28 cellular contexts compared by ENCODE assay signal in genomic region chr2:128821010-128821409, GRCh38.
DNase-seq lines count a peak whose midpoint lies in the region; ATAC-seq, FAIRE-seq and TF ChIP-seq lines count a peak whose summit lies in the region.
"Had no signal": no experiment of that assay in that cellular context is flagged by ENCODE, and none has a peak within 500 bp of the region (broad histone marks: within the 10 kb centered on the region; RNA-seq: fewer than 3 reads in every experiment).

No MANE protein-coding gene starts in this region.

- H3K4me3 ChIP-seq in Karpas-422 (ENCODE audit: low read length) (no peak overlapping the region), H1 (ENCODE audit: extremely low read depth in 1 of 4, insufficient read depth in 2 of 4, low read depth in 3 of 4, low read length in 4 of 4) (no peak overlapping the region)
- H3K4me3 ChIP-seq: BLaER1 had no signal

- H4K20me1 ChIP-seq in Karpas-422 (ENCODE audit: insufficient read depth, low read depth, low read length) (no peaks in the 10 kb centered on the region), H1 (replicated peaks in 1 of 2; ENCODE audit: control insufficient read depth in 1 of 2, insufficient read depth in 2 of 2, low read length in 2 of 2) (no peaks in the 10 kb centered on the region)
- H4K20me1 ChIP-seq: BLaER1 had no signal

- H2AFZ ChIP-seq in Karpas-422 (ENCODE audit: low read length) (no peak overlapping the region), H1 (ENCODE audit: low read length) (no peak overlapping the region)

- H3K14ac ChIP-seq in H1 (ENCODE audit: insufficient read length), result no peak overlapping the region

- no peak overlapping the region for H3K23ac ChIP-seq in H1 (ENCODE audit: insufficient read length)

- no peak overlapping the region for H2AK5ac ChIP-seq in H1 (ENCODE audit: low read depth, low read length)

- ATAC-seq in HG03097 (IDR thresholded peaks at IDR 0.05; ENCODE audit: low FRiP score, unreplicated experiment) (no peak), GM21515 (IDR thresholded peaks at IDR 0.05; ENCODE audit: unreplicated experiment) (no peak)

- H3K79me1 ChIP-seq in H1 (ENCODE audit: low read depth, low read length), result no peaks in the 10 kb centered on the region

- FAIRE-seq in H1 (lab: Jason Lieb, UNC), result no peak
- FAIRE-seq: A204.1, G401.6, GM12891, GM19239 had no signal

- H2BK15ac ChIP-seq in H1 (ENCODE audit: low read length), result no peak overlapping the region

- DNase-seq in Karpas-422, result peak; percentile 30
- no peak for DNase-seq in H1 (ENCODE audit: low read depth in 1 of 2, low spot score in 2 of 2)
- peak; percentile 57 for DNase-seq in mesenteric fat pad (ENCODE audit: low spot score)
- DNase-seq in osteocyte (ENCODE audit: extremely low spot score, unreplicated experiment), result peak; percentile 71
- DNase-seq in occipital lobe (lab: John Stamatoyannopoulos, UW), result no peak
- DNase-seq in activated T-cell treated with anti-CD3 and anti-CD28 coated beads for 4 hours, result no peak
- DNase-seq: 8988T; ACHN; BE2C; CD4-positive, alpha-beta memory T cell; CD4-positive, CD25-positive, alpha-beta regulatory T cell; CD8-positive, alpha-beta memory T cell; COR-L47; DMS 273 treated with DMSO at 0.1 percent for 48 hours; DMS153; DMS53; DMS79; DND-41; EL; GF-D8 had no signal

- no peaks in the 10 kb centered on the region for H3K9me2 ChIP-seq in Karpas-422 (replicated peaks; ENCODE audit: insufficient read depth, low read length)

- WGBS in H1 (ENCODE audit: extremely low coverage in 1 of 2, insufficient coverage in 1 of 2, insufficient read length in 1 of 2, insufficient replicate concordance in 2 of 2, low coverage in 1 of 2, low lambda C conversion rate in 2 of 2, missing lambda C conversion rate in 1 of 2), 2 experiments, result 92% methylated on average over 1 of the region's 1 CpG; no CpG with 5 or more reads in 1 of the 2 experiments

- TF ChIP-seq EP300 in H1 (IDR thresholded peaks at IDR 0.05; ENCODE audit: borderline replicate concordance in 1 of 2, low read depth in 2 of 2, low read length in 2 of 2), result no peak

- no peaks in the 10 kb centered on the region for H3K36me3 Mint-ChIP-seq in osteocyte (ENCODE audit: unreplicated experiment)
- H3K36me3 Mint-ChIP-seq: CD14-positive monocyte; CD4-positive, alpha-beta memory T cell; CD4-positive, CD25-positive, alpha-beta regulatory T cell; CD8-positive, alpha-beta memory T cell had no signal

- H3K27me3 Mint-ChIP-seq in osteocyte (ENCODE audit: unreplicated experiment), result no peaks in the 10 kb centered on the region
- H3K27me3 Mint-ChIP-seq: CD4-positive, CD25-positive, alpha-beta regulatory T cell had no signal

- H3K27ac ChIP-seq in Karpas-422 (ENCODE audit: low read length) (no peak overlapping the region), H1 (ENCODE audit: low read depth, low read length) (no peak overlapping the region)
- H3K27ac ChIP-seq: BLaER1 had no signal

- no peak overlapping the region for H2BK12ac ChIP-seq in H1 (ENCODE audit: low read depth, low read length)

- H3K23me2 ChIP-seq in H1 (ENCODE audit: low read depth, low read length), result no peaks in the 10 kb centered on the region

- no peak overlapping the region for H2BK120ac ChIP-seq in H1 (replicated peaks; ENCODE audit: low read depth, low read length)

- no peaks in the 10 kb centered on the region for H3K9me3 Mint-ChIP-seq in osteocyte (ENCODE audit: unreplicated experiment)

- no peak overlapping the region; the same call in 1 of the 2 replicates for H4K8ac ChIP-seq in H1 (ENCODE audit: extremely low read depth, insufficient read depth, low read length)

- H3K79me2 ChIP-seq in Karpas-422 (ENCODE audit: low read length), result no peaks in the 10 kb centered on the region
- H3K79me2 ChIP-seq in H1 (ENCODE audit: control insufficient read depth in 1 of 2, insufficient read depth in 2 of 2, low read length in 2 of 2), result no peaks in the 10 kb centered on the region

- no peak overlapping the region for H4K5ac ChIP-seq in H1 (ENCODE audit: insufficient read length, low read depth, low read length)

- H2BK20ac ChIP-seq in H1 (ENCODE audit: low read length), result no peak overlapping the region

- H3K18ac ChIP-seq in H1 (ENCODE audit: extremely low read depth, low read length), result no peak overlapping the region

- H3K4ac ChIP-seq in H1 (replicated peaks; ENCODE audit: insufficient read length, low read depth, low read length), result no peak overlapping the region

- no peak overlapping the region for H2BK5ac ChIP-seq in H1 (ENCODE audit: low read depth, low read length)

- CTCF ChIA-PET in H1 (lab: Charles Lee; ENCODE audit: partially characterized antibody), result interaction anchor here (0.5 kb wide), 1 partner anchor 887 kb away, joined by 4 read pairs; no protein-coding TSS in a partner anchor

- no peaks in the 10 kb centered on the region for H3K4me1 Mint-ChIP-seq in osteocyte (ENCODE audit: unreplicated experiment)
- H3K4me1 Mint-ChIP-seq: CD14-positive monocyte; CD4-positive, alpha-beta memory T cell; CD4-positive, CD25-positive, alpha-beta regulatory T cell; CD8-positive, alpha-beta memory T cell had no signal

- no peak overlapping the region for H3K27ac Mint-ChIP-seq in osteocyte (ENCODE audit: unreplicated experiment)
- H3K27ac Mint-ChIP-seq: CD14-positive monocyte; CD4-positive, alpha-beta memory T cell; CD4-positive, CD25-positive, alpha-beta regulatory T cell; CD8-positive, alpha-beta memory T cell had no signal

- H3K4me2 ChIP-seq in Karpas-422 (ENCODE audit: low read depth, low read length, poor library complexity, severe bottlenecking) (no peak overlapping the region), H1 (ENCODE audit: insufficient read depth in 1 of 2, low read depth in 2 of 2, low read length in 2 of 2) (no peak overlapping the region)
- H3K4me2 ChIP-seq: BLaER1 had no signal

- no peak for TF ChIP-seq RAD21 in H1 (IDR thresholded peaks at IDR 0.05 in 1 of 2, conservative IDR thresholded peaks at IDR 0.05 in 1 of 2; ENCODE audit: low read depth in 2 of 2, low read length in 2 of 2)

- TF ChIP-seq CTCF in H1 (IDR thresholded peaks at IDR 0.05; ENCODE audit: control extremely low read depth in 1 of 3, insufficient read depth in 1 of 3, low read depth in 1 of 3, low read length in 3 of 3), result no peak
- TF ChIP-seq CTCF in osteocyte (IDR thresholded peaks at IDR 0.05), result no peak

- peak overlapping the region; percentile 46 for H4K91ac ChIP-seq in H1 (replicated peaks; ENCODE audit: insufficient read length, low read length)

- H3K4me1 ChIP-seq in Karpas-422 (ENCODE audit: low read length) (peaks cover 22% of the 10 kb centered on the region), H1 (replicated peaks in 1 of 4; ENCODE audit: control insufficient read depth in 3 of 4, insufficient read depth in 4 of 4, low read length in 3 of 4) (no peaks in the 10 kb centered on the region)
- H3K4me1 ChIP-seq: BE2C, BLaER1 had no signal

- no peak overlapping the region for H3K4me3 Mint-ChIP-seq in osteocyte (ENCODE audit: unreplicated experiment)
- H3K4me3 Mint-ChIP-seq: CD14-positive monocyte; CD4-positive, alpha-beta memory T cell; CD4-positive, CD25-positive, alpha-beta regulatory T cell; CD8-positive, alpha-beta memory T cell had no signal

- H3K27me3 ChIP-seq in Karpas-422 (ENCODE audit: low read length) (no peaks in the 10 kb centered on the region), H1 (replicated peaks in 1 of 4; ENCODE audit: control insufficient read depth in 3 of 4, extremely low read depth in 1 of 4, insufficient read depth in 3 of 4, low read length in 3 of 4) (no peaks in the 10 kb centered on the region)
- H3K27me3 ChIP-seq: BE2C, BLaER1 had no signal

- H3K9me3 ChIP-seq in Karpas-422 (ENCODE audit: low read length) (no peaks in the 10 kb centered on the region), H1 (ENCODE audit: insufficient read depth in 2 of 2, low read depth in 1 of 2, low read length in 1 of 2) (no peaks in the 10 kb centered on the region)
- H3K9me3 ChIP-seq: BE2C, BLaER1 had no signal

- H3K9ac ChIP-seq in Karpas-422 (ENCODE audit: low read length), result no peak overlapping the region
- H3K9ac ChIP-seq in H1 (replicated peaks in 1 of 4; ENCODE audit: extremely low read depth in 1 of 4, low read depth in 3 of 4, low read length in 3 of 4), result no peak overlapping the region
- H3K9ac ChIP-seq: BLaER1 had no signal

- no peak overlapping the region for H3K56ac ChIP-seq in H1 (replicated peaks; ENCODE audit: insufficient read length, low read depth, low read length)

- POLR2A ChIA-PET in H1 (lab: Charles Lee; ENCODE audit: partially characterized antibody), result no interaction called here

- TF ChIP-seq POLR2A in H1 (IDR thresholded peaks at IDR 0.05; ENCODE audit: control extremely low read depth in 1 of 2, low read depth in 2 of 2, low read length in 2 of 2), result no peak

- H3K36me3 ChIP-seq in Karpas-422 (ENCODE audit: insufficient read depth, low read length) (no peaks in the 10 kb centered on the region), H1 (ENCODE audit: control insufficient read depth in 2 of 4, insufficient read depth in 4 of 4, low read length in 3 of 4) (no peaks in the 10 kb centered on the region)
- H3K36me3 ChIP-seq: BE2C, BLaER1 had no signal

TF ChIP-seq in H1, 55 proteins besides CTCF, POLR2A, EP300 and RAD21 (continues in another document):
- TF ChIP-seq KDM4A (IDR thresholded peaks at IDR 0.05; ENCODE audit: low read depth, low read length, severe bottlenecking) (no peak), CEBPB (IDR thresholded peaks at IDR 0.05; ENCODE audit: low read depth, low read length) (no peak), SRF (IDR thresholded peaks at IDR 0.05; ENCODE audit: low read depth, low read length) (no peak), RBBP5 (IDR thresholded peaks at IDR 0.05; ENCODE audit: borderline replicate concordance, low read depth, low read length) (no peak), BACH1 (IDR thresholded peaks at IDR 0.05; ENCODE audit: low read length) (no peak), MAFK (IDR thresholded peaks at IDR 0.05; ENCODE audit: low read depth, low read length) (no peak)

Comparison
In these comparisons a context has a peak if more than half of its experiments do, and no peak if none do; other contexts are left out.
1. DNase-seq: peak in Karpas-422 (single experiment), mesenteric fat pad (single experiment) and osteocyte (single experiment); none in H1 (0 of 2), occipital lobe (single experiment) and activated T-cell treated with anti-CD3 and anti-CD28 coated beads for 4 hours (single experiment).